In genomic region chr12:107748472-107748871, GRCh38 we compare ENCODE assay signal across 15 cellular contexts. TPM values are rescaled to one million over a fixed set of nuclear protein-coding genes. Genes with fewer than 3 reads are reported as not detected.
A peak's percentile ranks its signal among the peaks of the same experiment; 100 is the strongest.
DNase-seq lines count a peak whose midpoint lies in the region; ATAC-seq and TF ChIP-seq lines count a peak whose summit lies in the region.
"Had no signal": no experiment of that assay in that cellular context is flagged by ENCODE, and none has a peak within 500 bp of the region (broad histone marks: within the 10 kb centered on the region; RNA-seq: fewer than 3 reads in every experiment).

No MANE protein-coding gene starts in this region.

- H3K4me3 Mint-ChIP-seq in naive thymus-derived CD4-positive, alpha-beta T cell = no peak overlapping the region
- no peak overlapping the region for H3K4me3 Mint-ChIP-seq in Caco-2 (ENCODE audit: unreplicated experiment)
- H3K4me3 Mint-ChIP-seq: CD14-positive monocyte; central memory CD8-positive, alpha-beta T cell had no signal

- TF ChIP-seq CTCF in ascending aorta (IDR thresholded peaks at IDR 0.05) = no peak
- TF ChIP-seq CTCF in Caco-2 (IDR thresholded peaks at IDR 0.05; ENCODE audit: insufficient read depth in 1 of 2, low read depth in 1 of 2, low read length in 1 of 2, severe bottlenecking in 1 of 2, unreplicated experiment in 1 of 2) = no peak

- CTCF ChIA-PET in naive thymus-derived CD4-positive, alpha-beta T cell (lab: Charles Lee) = no interaction called here
- CTCF ChIA-PET in Caco-2 (lab: Charles Lee) = no interaction called here

- POLR2A ChIA-PET in naive thymus-derived CD4-positive, alpha-beta T cell (lab: Charles Lee) = interaction anchor here (0.6 kb wide), 1 partner anchor 17 kb away, joined by 3 read pairs; no protein-coding TSS in a partner anchor
- POLR2A ChIA-PET in Caco-2 (lab: Charles Lee) = no interaction called here

- peaks cover 0 to 18% (median 10%) of the 10 kb centered on the region in 7 donors for H3K4me1 Mint-ChIP-seq in naive thymus-derived CD4-positive, alpha-beta T cell
- no peaks in the 10 kb centered on the region for H3K4me1 Mint-ChIP-seq in Caco-2 (ENCODE audit: low read depth, unreplicated experiment)
- H3K4me1 Mint-ChIP-seq: CD14-positive monocyte had no signal

- H3K27me3 ChIP-seq in ascending aorta (no peaks in the 10 kb centered on the region), right cardiac atrium (ENCODE audit: control insufficient read depth, insufficient read depth) (no peaks in the 10 kb centered on the region), Caco-2 (replicated peaks; ENCODE audit: control insufficient read depth, insufficient read depth, low read length) (no peaks in the 10 kb centered on the region)
- H3K27me3 ChIP-seq in naive thymus-derived CD4-positive, alpha-beta T cell (ENCODE audit: control insufficient read depth in 2 of 2, insufficient read depth in 2 of 2, low read length in 2 of 2) = no peaks in the 10 kb centered on the region

- peaks cover 0 to 2% of the 10 kb centered on the region in 2 donors for H3K4me1 ChIP-seq in ascending aorta
- H3K4me1 ChIP-seq in right cardiac atrium (ENCODE audit: control insufficient read depth, insufficient read depth, low read length) = peaks cover 1% of the 10 kb centered on the region
- peaks cover 5 to 6% of the 10 kb centered on the region in 2 donors for H3K4me1 ChIP-seq in naive thymus-derived CD4-positive, alpha-beta T cell (ENCODE audit: control insufficient read depth in 2 of 2, insufficient read depth in 2 of 2, low read length in 2 of 2)
- no peaks in the 10 kb centered on the region for H3K4me1 ChIP-seq in Caco-2

- H3K9me3 ChIP-seq in ascending aorta (no peaks in the 10 kb centered on the region), right cardiac atrium (ENCODE audit: control insufficient read depth, low read length) (no peaks in the 10 kb centered on the region), Caco-2 (no peaks in the 10 kb centered on the region)
- no peaks in the 10 kb centered on the region for H3K9me3 ChIP-seq in naive thymus-derived CD4-positive, alpha-beta T cell (ENCODE audit: control insufficient read depth in 2 of 3, low read length in 3 of 3)

- ATAC-seq in right cardiac atrium (peak; percentile 51 to 60), HG03196 (IDR thresholded peaks at IDR 0.05; ENCODE audit: unreplicated experiment) (no peak), GM18861 (IDR thresholded peaks at IDR 0.05; ENCODE audit: unreplicated experiment) (no peak)
- no peak for ATAC-seq in naive thymus-derived CD4-positive, alpha-beta T cell

- DNase-seq in AG08396 (ENCODE audit: low spot score) (peak; percentile 46), HT1080 (ENCODE audit: low read depth) (peak; percentile 82), ascending aorta (ENCODE audit: low spot score in 2 of 2) (no peak), right cardiac atrium (no peak), Caco-2 (no peak)
- DNase-seq in naive thymus-derived CD4-positive, alpha-beta T cell = no peak
- DNase-seq: activated CD4-positive, alpha-beta T cell treated with anti-CD3 and anti-CD28 coated beads for 4 hours; NCI-H1105; NCI-H774; nucleus accumbens had no signal

- intact Hi-C loops in ascending aorta (cut with DNase I) (no loop called here), right cardiac atrium (cut with DNase I) (no loop called here), Caco-2 (cut with micrococcal nuclease; ENCODE audit: unreplicated experiment) (no loop called here)
- intact Hi-C loops in naive thymus-derived CD4-positive, alpha-beta T cell (cut with micrococcal nuclease) = no loop called here

- H3K36me3 ChIP-seq in ascending aorta = peaks cover 48 to 79% of the 10 kb centered on the region in 2 donors
- H3K36me3 ChIP-seq in naive thymus-derived CD4-positive, alpha-beta T cell (ENCODE audit: control insufficient read depth in 2 of 3, insufficient read depth in 3 of 3, low read length in 3 of 3) = peaks cover 13 to 64% (median 16%) of the 10 kb centered on the region in 3 experiments
- peaks cover 2% of the 10 kb centered on the region; the same call in 1 of the 2 replicates for H3K36me3 ChIP-seq in Caco-2 (ENCODE audit: control insufficient read depth, insufficient read depth, low read length)

- H3K4me3 ChIP-seq in ascending aorta (no peak overlapping the region), right cardiac atrium (ENCODE audit: low read length) (no peak overlapping the region), Caco-2 (ENCODE audit: low read depth, low read length) (no peak overlapping the region)
- no peak overlapping the region for H3K4me3 ChIP-seq in naive thymus-derived CD4-positive, alpha-beta T cell (ENCODE audit: low read length)

- no peaks in the 10 kb centered on the region for H3K9me3 Mint-ChIP-seq in naive thymus-derived CD4-positive, alpha-beta T cell
- H3K9me3 Mint-ChIP-seq in Caco-2 (ENCODE audit: unreplicated experiment) = no peaks in the 10 kb centered on the region
- H3K9me3 Mint-ChIP-seq: CD14-positive monocyte; central memory CD8-positive, alpha-beta T cell had no signal

- H3K36me3 Mint-ChIP-seq in naive thymus-derived CD4-positive, alpha-beta T cell = peaks cover 5 to 38% (median 13%) of the 10 kb centered on the region in 5 donors
- H3K36me3 Mint-ChIP-seq in Caco-2 (ENCODE audit: insufficient read depth, unreplicated experiment) = peaks cover 35% of the 10 kb centered on the region

- no TSS peak for BruUV-seq in Caco-2 (replicated peaks; lab: Mats Ljungman, UMichigan)

- 60% methylated on average over 6 of the region's 6 CpGs for WGBS in right cardiac atrium

- H3K27ac Mint-ChIP-seq in naive thymus-derived CD4-positive, alpha-beta T cell = no peak overlapping the region
- H3K27ac Mint-ChIP-seq in Caco-2 (ENCODE audit: unreplicated experiment) = no peak overlapping the region
- H3K27ac Mint-ChIP-seq: CD14-positive monocyte had no signal

- peak overlapping the region; percentile 4 to 21 for H3K27ac ChIP-seq in ascending aorta
- no peak overlapping the region for H3K27ac ChIP-seq in right cardiac atrium (ENCODE audit: low read length)
- H3K27ac ChIP-seq in naive thymus-derived CD4-positive, alpha-beta T cell (ENCODE audit: low read depth, low read length) = no peak overlapping the region

- no peaks in the 10 kb centered on the region for H3K27me3 Mint-ChIP-seq in naive thymus-derived CD4-positive, alpha-beta T cell
- H3K27me3 Mint-ChIP-seq in Caco-2 (ENCODE audit: insufficient read depth, unreplicated experiment) = no peaks in the 10 kb centered on the region
- H3K27me3 Mint-ChIP-seq: central memory CD8-positive, alpha-beta T cell had no signal

RNA-seq across cellular contexts. Expression of gene PRDM4, which starts 12.5 kb away (rescaled TPM):
- 30.9 and 45.4 TPM in 2 replicates for total RNA-seq in HT1080 (2014; rRNA removed; shearing (Covaris generic))
- polyA plus RNA-seq in HT1080 (2015; cell fraction: cytosol; rRNA removed) = 21.3 and 27.0 TPM in 2 replicates
- polyA plus RNA-seq in HT1080 (2015; cell fraction: nucleus; rRNA removed) = 20.4 and 25.3 TPM in 2 replicates
- 7.3 TPM for total RNA-seq in ascending aorta
- total RNA-seq in right cardiac atrium = 10 to 100 TPM; 11.6 to 14.9 (median 14.0) TPM
- polyA plus RNA-seq in right cardiac atrium = 6.3 TPM
- total RNA-seq in naive thymus-derived CD4-positive, alpha-beta T cell = 10 to 100 TPM; 32.4 to 41.3 (median 36.4) TPM
- polyA plus RNA-seq in naive thymus-derived CD4-positive, alpha-beta T cell = 10 to 100 TPM; 16.5 to 28.5 TPM
- 19.1 and 19.4 TPM in 2 replicates for total RNA-seq in Caco-2 (2022)

RNA-seq across cellular contexts. Expression of gene ASCL4, which starts 26.0 kb away (rescaled TPM):
- not detected in 2 replicates for total RNA-seq in HT1080 (2014; rRNA removed; shearing (Covaris generic))
- polyA plus RNA-seq in HT1080 (2015; cell fraction: cytosol; rRNA removed) = not detected in 2 replicates
- polyA plus RNA-seq in HT1080 (2015; cell fraction: nucleus; rRNA removed) = not detected in 2 replicates
- not detected for total RNA-seq in ascending aorta
- not detected for total RNA-seq in right cardiac atrium
- polyA plus RNA-seq in right cardiac atrium = 0.02 TPM
- not detected for total RNA-seq in naive thymus-derived CD4-positive, alpha-beta T cell
- not detected for polyA plus RNA-seq in naive thymus-derived CD4-positive, alpha-beta T cell
- total RNA-seq in Caco-2 (2022) = not detected in 2 replicates
- polyA plus RNA-seq: CD14-positive monocyte, liver had no signal

Comparison
In these comparisons a context has a peak if more than half of its experiments do, and no peak if none do; other contexts are left out.
1. DNase-seq: peak in AG08396 (single experiment) and HT1080 (single experiment); none in ascending aorta (0 of 2), right cardiac atrium (0 of 3), naive thymus-derived CD4-positive, alpha-beta T cell (0 of 9) and Caco-2 (0 of 2).
2. H3K27ac ChIP-seq: peak in ascending aorta (2 of 2); none in right cardiac atrium (single experiment) and naive thymus-derived CD4-positive, alpha-beta T cell (single experiment).
3. ATAC-seq: peak in right cardiac atrium (2 of 2); none in naive thymus-derived CD4-positive, alpha-beta T cell (single experiment), HG03196 (single experiment) and GM18861 (single experiment).